In the genomic region with DNA sequence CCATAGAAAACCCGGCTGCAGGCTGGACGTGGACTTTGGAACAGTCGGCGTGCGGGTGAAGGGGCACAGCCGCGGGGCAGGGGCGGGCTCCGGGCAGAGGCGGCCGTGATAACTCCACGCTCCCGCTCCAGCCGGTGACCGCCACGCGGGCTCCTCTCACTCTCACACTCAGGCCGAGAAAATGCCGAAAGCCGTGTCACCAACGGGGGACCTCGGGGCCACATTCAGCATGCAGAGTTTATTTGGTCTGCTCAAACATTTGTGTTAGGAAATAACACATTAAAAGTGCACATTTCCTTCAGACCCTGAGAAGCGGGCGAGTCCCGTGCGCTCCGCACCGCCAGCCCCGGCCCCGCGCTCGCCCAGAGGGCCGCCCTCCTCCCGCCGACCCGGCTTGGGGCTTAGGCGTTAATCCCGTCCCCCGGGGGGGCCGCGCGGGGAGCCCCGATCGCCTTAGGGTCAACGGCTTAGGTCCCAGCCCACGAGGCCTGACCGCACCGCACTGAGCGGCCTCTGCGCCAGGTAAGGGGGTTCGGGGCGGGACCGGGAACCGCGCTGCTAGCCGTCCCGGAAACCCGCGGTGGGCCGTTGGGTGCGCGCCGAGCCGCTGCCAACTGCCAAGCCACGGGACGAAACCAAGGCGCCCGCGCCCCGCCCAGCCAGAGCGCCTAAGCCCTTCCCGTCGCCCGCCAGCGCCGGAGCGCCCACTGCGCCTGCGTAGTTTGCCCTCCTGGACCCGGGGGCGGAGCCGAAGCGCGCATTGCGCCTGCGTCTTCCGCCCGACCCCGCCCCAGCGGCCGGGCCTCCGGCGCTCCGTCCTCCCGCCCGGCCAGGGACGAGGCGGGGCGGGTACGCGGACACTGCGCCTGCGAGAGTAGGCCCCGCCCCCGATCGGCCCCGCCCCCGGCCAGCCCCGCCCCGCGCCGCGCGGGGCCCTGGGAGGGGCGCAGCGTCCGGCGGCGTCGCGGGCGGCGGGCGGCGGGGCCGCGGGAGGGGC, we compare ENCODE assay signal across 8 cellular contexts. TPM values are rescaled to one million over a fixed set of nuclear protein-coding genes. Genes with fewer than 3 reads are reported as not detected.
DNase-seq lines count a peak whose midpoint lies in the region; ATAC-seq and TF ChIP-seq lines count a peak whose summit lies in the region.

A gene with protein sequence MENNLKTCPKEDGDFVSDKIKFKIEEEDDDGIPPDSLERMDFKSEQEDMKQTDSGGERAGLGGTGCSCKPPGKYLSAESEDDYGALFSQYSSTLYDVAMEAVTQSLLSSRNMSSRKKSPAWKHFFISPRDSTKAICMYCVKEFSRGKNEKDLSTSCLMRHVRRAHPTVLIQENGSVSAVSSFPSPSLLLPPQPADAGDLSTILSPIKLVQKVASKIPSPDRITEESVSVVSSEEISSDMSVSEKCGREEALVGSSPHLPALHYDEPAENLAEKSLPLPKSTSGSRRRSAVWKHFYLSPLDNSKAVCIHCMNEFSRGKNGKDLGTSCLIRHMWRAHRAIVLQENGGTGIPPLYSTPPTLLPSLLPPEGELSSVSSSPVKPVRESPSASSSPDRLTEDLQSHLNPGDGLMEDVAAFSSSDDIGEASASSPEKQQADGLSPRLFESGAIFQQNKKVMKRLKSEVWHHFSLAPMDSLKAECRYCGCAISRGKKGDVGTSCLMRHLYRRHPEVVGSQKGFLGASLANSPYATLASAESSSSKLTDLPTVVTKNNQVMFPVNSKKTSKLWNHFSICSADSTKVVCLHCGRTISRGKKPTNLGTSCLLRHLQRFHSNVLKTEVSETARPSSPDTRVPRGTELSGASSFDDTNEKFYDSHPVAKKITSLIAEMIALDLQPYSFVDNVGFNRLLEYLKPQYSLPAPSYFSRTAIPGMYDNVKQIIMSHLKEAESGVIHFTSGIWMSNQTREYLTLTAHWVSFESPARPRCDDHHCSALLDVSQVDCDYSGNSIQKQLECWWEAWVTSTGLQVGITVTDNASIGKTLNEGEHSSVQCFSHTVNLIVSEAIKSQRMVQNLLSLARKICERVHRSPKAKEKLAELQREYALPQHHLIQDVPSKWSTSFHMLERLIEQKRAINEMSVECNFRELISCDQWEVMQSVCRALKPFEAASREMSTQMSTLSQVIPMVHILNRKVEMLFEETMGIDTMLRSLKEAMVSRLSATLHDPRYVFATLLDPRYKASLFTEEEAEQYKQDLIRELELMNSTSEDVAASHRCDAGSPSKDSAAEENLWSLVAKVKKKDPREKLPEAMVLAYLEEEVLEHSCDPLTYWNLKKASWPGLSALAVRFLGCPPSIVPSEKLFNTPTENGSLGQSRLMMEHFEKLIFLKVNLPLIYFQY (plus strand): TSS at position 947 of the 997 bp plus-strand sequence. CDS start 29,819 bp downstream, outside the sequence.

- peak within 1 kb of the TSS; percentile 100 for H3K27ac ChIP-seq in BLaER1
- H3K27ac ChIP-seq in colonic mucosa, result peak within 1 kb of the TSS; percentile 99

- H3K9me3 ChIP-seq in BLaER1 (no peaks in the 10 kb centered on the region), colonic mucosa (no peaks in the 10 kb centered on the region)

- H3K36me3 Mint-ChIP-seq in activated CD4-positive, alpha-beta T cell treated with anti-CD3 and anti-CD28 coated beads, Interleukin-2, amount 10 ng/mL, durations not matched to agents 24 days and 14 days (ENCODE audit: low read depth), result peaks cover 12% of the 10 kb centered on the region

- H3K4me3 ChIP-seq in BLaER1 (peak within 1 kb of the TSS; percentile 97), colonic mucosa (peak within 1 kb of the TSS; percentile 81)

- DNase-seq in NCI-H526 treated with DMSO at 0.1 percent for 48 hours (lab: John Stamatoyannopoulos, UW), result peak; percentile 74
- peak; percentile 100 for DNase-seq in activated CD4-positive, alpha-beta T cell treated with anti-CD3 and anti-CD28 coated beads, Interleukin-2, amount 10 ng/mL, durations not matched to agents 24 days and 14 days
- DNase-seq in colonic mucosa, result peak; percentile 98
- peak; percentile 97 for DNase-seq in kidney tubule cell (ENCODE audit: low spot score)
- DNase-seq in stimulated activated CD4-positive, alpha-beta T cell treated with anti-CD3 and anti-CD28 coated beads, Interleukin-1b, Interleukin-23, amount 100 ng/mL, for 1 hour (ENCODE audit: low read depth in 2 of 2), result peak; percentile 97

- peaks cover 21% of the 10 kb centered on the region for H3K36me3 ChIP-seq in BLaER1
- H3K36me3 ChIP-seq in colonic mucosa, result no peaks in the 10 kb centered on the region

- ATAC-seq in GM19324 (IDR thresholded peaks at IDR 0.05; ENCODE audit: low FRiP score, unreplicated experiment), result peak; percentile 86
- ATAC-seq in HG03460 (IDR thresholded peaks at IDR 0.05; ENCODE audit: unreplicated experiment), result peak; percentile 67

- H4K20me1 ChIP-seq in BLaER1, result peaks cover 47% of the 10 kb centered on the region

- peak within 1 kb of the TSS; percentile 98 for H3K4me2 ChIP-seq in BLaER1

- peaks cover 34% of the 10 kb centered on the region for H3K4me1 Mint-ChIP-seq in activated CD4-positive, alpha-beta T cell treated with anti-CD3 and anti-CD28 coated beads, Interleukin-2, amount 10 ng/mL, durations not matched to agents 24 days and 14 days

- H3K4me3 Mint-ChIP-seq in activated CD4-positive, alpha-beta T cell treated with anti-CD3 and anti-CD28 coated beads, Interleukin-2, amount 10 ng/mL, durations not matched to agents 24 days and 14 days, result peak within 1 kb of the TSS; percentile 92

- peaks cover 79% of the 10 kb centered on the region for H3K4me1 ChIP-seq in BLaER1
- peaks cover 4% of the 10 kb centered on the region for H3K4me1 ChIP-seq in colonic mucosa

- H3K27me3 Mint-ChIP-seq in activated CD4-positive, alpha-beta T cell treated with anti-CD3 and anti-CD28 coated beads, Interleukin-2, amount 10 ng/mL, durations not matched to agents 24 days and 14 days, result peaks cover 5% of the 10 kb centered on the region

- peak within 1 kb of the TSS; percentile 94 for H3K27ac Mint-ChIP-seq in activated CD4-positive, alpha-beta T cell treated with anti-CD3 and anti-CD28 coated beads, Interleukin-2, amount 10 ng/mL, durations not matched to agents 24 days and 14 days

- no peaks in the 10 kb centered on the region for H3K9me3 Mint-ChIP-seq in activated CD4-positive, alpha-beta T cell treated with anti-CD3 and anti-CD28 coated beads, Interleukin-2, amount 10 ng/mL, durations not matched to agents 24 days and 14 days

- intact Hi-C loops in activated CD4-positive, alpha-beta T cell treated with anti-CD3 and anti-CD28 coated beads, Interleukin-2, amount 10 ng/mL, durations not matched to agents 24 days and 14 days (cut with micrococcal nuclease), result loop anchor here (1.0 to 5.0 kb wide), 3 partner anchors 14 to 109 kb away; a partner anchor contains a TSS
- intact Hi-C loops in colonic mucosa (cut with DNase I), result loop anchor here (2.0 kb wide), 1 partner anchor 26 kb away; a partner anchor contains a TSS

- TF ChIP-seq CTCF in colonic mucosa (IDR thresholded peaks at IDR 0.05), result no peak

- H3K27me3 ChIP-seq in BLaER1, result peaks cover 37% of the 10 kb centered on the region
- H3K27me3 ChIP-seq in colonic mucosa, result peaks cover 23% of the 10 kb centered on the region

- H3K9ac ChIP-seq in BLaER1 (peak within 1 kb of the TSS; percentile 97), colonic mucosa (ENCODE audit: low read depth in 2 of 2, low read length in 2 of 2) (peak within 1 kb of the TSS; percentile 88 to 94)

RNA-seq across cellular contexts. Expression of the gene that starts here (rescaled TPM):
- 18.2 and 19.8 TPM in 2 replicates for total RNA-seq in activated CD4-positive, alpha-beta T cell treated with anti-CD3 and anti-CD28 coated beads, Interleukin-2, amount 10 ng/mL, durations not matched to agents 24 days and 14 days
- 10 to 100 TPM; 16.2 to 19.9 TPM for total RNA-seq in colonic mucosa

Comparison
In these comparisons a context has a peak if more than half of its experiments do, and no peak if none do; other contexts are left out.
1. Peak in every context shown above with its lines: DNase-seq, ATAC-seq, H3K4me3 ChIP-seq and H3K27ac ChIP-seq.